13 cellular contexts compared by ENCODE assay signal in genomic region chr14:24426912-24427536, GRCh38. TPM values are rescaled to one million over a fixed set of nuclear protein-coding genes. Genes with fewer than 3 reads are reported as not detected.
DNase-seq lines count a peak whose midpoint lies in the region; ATAC-seq lines count a peak whose summit lies in the region.
"Had no signal": no experiment of that assay in that cellular context is flagged by ENCODE, and none has a peak within 500 bp of the region (broad histone marks: within the 10 kb centered on the region; RNA-seq: fewer than 3 reads in every experiment).

No MANE protein-coding gene starts in this region.

- peak overlapping the region; percentile 60 for H3K27ac ChIP-seq in naive thymus-derived CD4-positive, alpha-beta T cell (ENCODE audit: low read depth, low read length)
- H3K27ac ChIP-seq: parathyroid adenoma, suprapubic skin had no signal

- no peak overlapping the region for H3K4me3 ChIP-seq in naive thymus-derived CD4-positive, alpha-beta T cell (ENCODE audit: low read length)
- H3K4me3 ChIP-seq: suprapubic skin had no signal

- no peaks in the 10 kb centered on the region for H3K36me3 Mint-ChIP-seq in IgD-negative memory B cell
- peaks cover 0 to 11% (median 0%) of the 10 kb centered on the region in 5 donors for H3K36me3 Mint-ChIP-seq in naive thymus-derived CD4-positive, alpha-beta T cell

- H3K4me3 Mint-ChIP-seq in IgD-negative memory B cell = peak overlapping the region in 2 of 4 donors; percentile 45 to 58
- peak overlapping the region in 8 of 10 donors; percentile 1 to 63 (median 36) for H3K4me3 Mint-ChIP-seq in naive thymus-derived CD4-positive, alpha-beta T cell

- peaks cover 8 to 17% (median 12%) of the 10 kb centered on the region in 3 donors for H3K4me1 Mint-ChIP-seq in IgD-negative memory B cell
- H3K4me1 Mint-ChIP-seq in naive thymus-derived CD4-positive, alpha-beta T cell = peaks cover 24 to 57% (median 47%) of the 10 kb centered on the region in 7 donors

- no peaks in the 10 kb centered on the region for H3K27me3 ChIP-seq in naive thymus-derived CD4-positive, alpha-beta T cell (ENCODE audit: control insufficient read depth in 2 of 2, insufficient read depth in 2 of 2, low read length in 2 of 2)
- H3K27me3 ChIP-seq: suprapubic skin had no signal

- peak overlapping the region in 2 of 3 donors; percentile 74 to 82 for H3K27ac Mint-ChIP-seq in IgD-negative memory B cell
- H3K27ac Mint-ChIP-seq in naive thymus-derived CD4-positive, alpha-beta T cell = peak overlapping the region; percentile 1 to 92 (median 79)

- H3K27me3 Mint-ChIP-seq in IgD-negative memory B cell = no peaks in the 10 kb centered on the region
- no peaks in the 10 kb centered on the region for H3K27me3 Mint-ChIP-seq in naive thymus-derived CD4-positive, alpha-beta T cell

- POLR2A ChIA-PET in naive thymus-derived CD4-positive, alpha-beta T cell (lab: Charles Lee) = interaction anchor here (1.0 to 15.7 kb wide), 4 partner anchors 10 to 92 kb away, joined by 3 to 293 read pairs (median 4); partner anchors contain the start of genes ADCY4 and RIPK3

- H3K9me3 ChIP-seq in naive thymus-derived CD4-positive, alpha-beta T cell (ENCODE audit: control insufficient read depth in 2 of 3, low read length in 3 of 3) = no peaks in the 10 kb centered on the region
- H3K9me3 ChIP-seq: suprapubic skin had no signal

- no peaks in the 10 kb centered on the region for H3K9me3 Mint-ChIP-seq in IgD-negative memory B cell
- peaks cover 0 to 3% (median 0%) of the 10 kb centered on the region in 11 donors for H3K9me3 Mint-ChIP-seq in naive thymus-derived CD4-positive, alpha-beta T cell

- CTCF ChIA-PET in naive thymus-derived CD4-positive, alpha-beta T cell (lab: Charles Lee) = interaction anchor here (0.8 to 1.5 kb wide), 4 partner anchors 15 to 116 kb away, joined by 3 to 5 read pairs (median 4); no protein-coding TSS in a partner anchor

- intact Hi-C loops in naive thymus-derived CD4-positive, alpha-beta T cell (cut with micrococcal nuclease) = loop anchor here in 1 of 2 donors (1.0 kb wide), 1 partner anchor 28 kb away; the partner anchor contains the start of gene NYNRIN

- peaks cover 0 to 4% (median 0%) of the 10 kb centered on the region in 3 experiments for H3K36me3 ChIP-seq in naive thymus-derived CD4-positive, alpha-beta T cell (ENCODE audit: control insufficient read depth in 2 of 3, insufficient read depth in 3 of 3, low read length in 3 of 3)

- DNase-seq in DMS53 (lab: John Stamatoyannopoulos, UW) = peak; percentile 87
- DNase-seq in cerebellar nuclear complex (lab: John Stamatoyannopoulos, UW) = peak; percentile 92 to 93
- peak in 4 of 9 donors; percentile 26 to 44 (median 40) for DNase-seq in naive thymus-derived CD4-positive, alpha-beta T cell
- no peak for DNase-seq in dermis blood vessel endothelial cell
- DNase-seq in NOMO-1 (lab: John Stamatoyannopoulos, UW; ENCODE audit: unreplicated experiment in 2 of 2) = no peak
- DNase-seq: activated CD4-positive, alpha-beta T cell treated with anti-CD3 and anti-CD28 coated beads, Interleukin-2, amount 50 U/mL, for 4 hours; kidney; NCI-H2107; stimulated activated CD4-positive, alpha-beta T cell treated with anti-CD3 and anti-CD28 coated beads, Interleukin-4, amount 100 ng/mL, for 1 hour had no signal

- ATAC-seq in naive thymus-derived CD4-positive, alpha-beta T cell = no peak
- no peak for ATAC-seq in HG03342 (IDR thresholded peaks at IDR 0.05; ENCODE audit: unreplicated experiment)

- H3K4me1 ChIP-seq in naive thymus-derived CD4-positive, alpha-beta T cell (ENCODE audit: control insufficient read depth in 2 of 2, insufficient read depth in 2 of 2, low read length in 2 of 2) = peaks cover 26 to 46% of the 10 kb centered on the region in 2 donors

RNA-seq across cellular contexts. Expression of gene CBLN3, which starts 2.4 kb away (rescaled TPM):
- polyA plus RNA-seq in IgD-negative memory B cell = 2.9 TPM
- total RNA-seq in naive thymus-derived CD4-positive, alpha-beta T cell = 10 to 100 TPM in 1 of 5 experiments, 1 to 10 TPM in 4; 2.0 to 13.9 (median 2.9) TPM
- under 1 TPM in 1 of 2 donors, not detected in 1; 0.24 TPM for polyA plus RNA-seq in naive thymus-derived CD4-positive, alpha-beta T cell
- total RNA-seq in dermis blood vessel endothelial cell = 0.84 and 1.0 TPM in 2 replicates

RNA-seq across cellular contexts. Expression of gene KHNYN, which starts 2.7 kb away (rescaled TPM):
- polyA plus RNA-seq in IgD-negative memory B cell = 26.5 TPM
- 100 to 1,000 TPM in 4 of 5 experiments, 10 to 100 TPM in 1; 96.9 to 139 (median 129) TPM for total RNA-seq in naive thymus-derived CD4-positive, alpha-beta T cell
- 10 to 100 TPM; 12.7 to 18.9 TPM for polyA plus RNA-seq in naive thymus-derived CD4-positive, alpha-beta T cell
- 55.5 and 67.0 TPM in 2 replicates for total RNA-seq in dermis blood vessel endothelial cell

RNA-seq across cellular contexts. Expression of gene SDR39U1, which starts 15.6 kb away (rescaled TPM):
- 94.0 TPM for polyA plus RNA-seq in IgD-negative memory B cell
- 100 to 1,000 TPM in 2 of 5 experiments, 10 to 100 TPM in 3; 64.7 to 137 (median 96.2) TPM for total RNA-seq in naive thymus-derived CD4-positive, alpha-beta T cell
- 100 to 1,000 TPM in 1 of 2 donors, 10 to 100 TPM in 1; 91.8 to 104 TPM for polyA plus RNA-seq in naive thymus-derived CD4-positive, alpha-beta T cell
- 9.3 and 79.1 TPM in 2 replicates for total RNA-seq in dermis blood vessel endothelial cell

RNA-seq across cellular contexts. Expression of gene NYNRIN, which starts 28.2 kb away (rescaled TPM):
- polyA plus RNA-seq in IgD-negative memory B cell = not detected
- total RNA-seq in naive thymus-derived CD4-positive, alpha-beta T cell = 1 to 10 TPM in 1 of 5 experiments, under 1 TPM in 4; 0.08 to 1.3 (median 0.11) TPM
- polyA plus RNA-seq in naive thymus-derived CD4-positive, alpha-beta T cell = not detected
- total RNA-seq in dermis blood vessel endothelial cell = 12.6 and 17.0 TPM in 2 replicates

RNA-seq across cellular contexts. Expression of gene NFATC4, which starts 59.0 kb away (rescaled TPM):
- 0.20 TPM for polyA plus RNA-seq in IgD-negative memory B cell
- total RNA-seq in naive thymus-derived CD4-positive, alpha-beta T cell = not detected
- polyA plus RNA-seq in naive thymus-derived CD4-positive, alpha-beta T cell = not detected
- 8.8 and 11.1 TPM in 2 replicates for total RNA-seq in dermis blood vessel endothelial cell

Comparison
In these comparisons a context has a peak if more than half of its experiments do, and no peak if none do; other contexts are left out.
1. DNase-seq: peak in DMS53 (single experiment) and cerebellar nuclear complex (2 of 2); none in dermis blood vessel endothelial cell (single experiment) and NOMO-1 (0 of 2).